ENCODE assay signal across 8 cellular contexts in genomic region chr6:13574149-13574570, GRCh38. TPM values are rescaled to one million over a fixed set of nuclear protein-coding genes. Genes with fewer than 3 reads are reported as not detected.
A peak's percentile ranks its signal among the peaks of the same experiment; 100 is the strongest.
DNase-seq lines count a peak whose midpoint lies in the region; ATAC-seq and TF ChIP-seq lines count a peak whose summit lies in the region.

No MANE protein-coding gene starts in this region.

- peak overlapping the region; percentile 84 for H3K27ac ChIP-seq in SU-DHL-6 (ENCODE audit: low read depth, low read length)
- peak overlapping the region; percentile 87 to 100 (median 98) for H3K27ac ChIP-seq in heart right ventricle
- H3K27ac ChIP-seq in upper lobe of right lung: peak overlapping the region; percentile 93

- H3F3A ChIP-seq in SU-DHL-6 (ENCODE audit: insufficient read depth): peaks cover 27% of the 10 kb centered on the region

- WGBS in heart right ventricle, 2 donors: 0 to 1% methylated on average over 41 to 46 of the region's 46 CpGs

- peak overlapping the region; percentile 77 for H3K9ac ChIP-seq in SU-DHL-6 (ENCODE audit: low read length)
- H3K9ac ChIP-seq in adipocyte (ENCODE audit: low read length): peak overlapping the region; percentile 85

- ATAC-seq in HG02678 (IDR thresholded peaks at IDR 0.05; ENCODE audit: unreplicated experiment) (peak; percentile 83), heart right ventricle (peak; percentile 95 to 97 (median 96)), upper lobe of right lung (peak; percentile 95)

- H4K20me1 ChIP-seq in SU-DHL-6 (ENCODE audit: low read depth, low read length): no peaks in the 10 kb centered on the region; the same call in 1 of the 2 replicates

- DNase-seq in NCI-H1105 (lab: John Stamatoyannopoulos, UW): peak; percentile 96
- peak; percentile 96 for DNase-seq in adipocyte (ENCODE audit: low read depth)
- DNase-seq in heart right ventricle: peak; percentile 92 to 93
- peak; percentile 96 for DNase-seq in posterior vena cava (ENCODE audit: low spot score)
- peak; percentile 97 for DNase-seq in upper lobe of right lung

- intact Hi-C loops in heart right ventricle (cut with DNase I): loop anchor here in 8 of 10 donors (2.0 to 10.0 kb wide), 5 partner anchors 87 to 239 kb away; partner anchors contain the start of gene GFOD1 (in 6 of the 8)
- intact Hi-C loops in posterior vena cava (cut with DNase I): no loop called here
- intact Hi-C loops in upper lobe of right lung (cut with DNase I): no loop called here

- H3K4me3 ChIP-seq in SU-DHL-6 (ENCODE audit: insufficient read depth, low read length, poor library complexity, severe bottlenecking) (peak overlapping the region; percentile 64), adipocyte (ENCODE audit: low read length) (peak overlapping the region; percentile 83), heart right ventricle (peak overlapping the region; percentile 53 to 90 (median 74)), upper lobe of right lung (peak overlapping the region; percentile 82)

- H3K36me3 ChIP-seq in SU-DHL-6 (ENCODE audit: low read length) (no peaks in the 10 kb centered on the region), adipocyte (ENCODE audit: control insufficient read depth, insufficient read depth, low read length, severe bottlenecking) (no peaks in the 10 kb centered on the region), heart right ventricle (peaks cover 0 to 4% (median 0%) of the 10 kb centered on the region in 9 donors), upper lobe of right lung (no peaks in the 10 kb centered on the region)

- H3K79me2 ChIP-seq in SU-DHL-6 (ENCODE audit: insufficient read depth, low read length): peaks cover 8% of the 10 kb centered on the region

- H3K27me3 ChIP-seq in SU-DHL-6 (ENCODE audit: low read length) (no peaks in the 10 kb centered on the region), adipocyte (replicated peaks; ENCODE audit: control insufficient read depth, insufficient read depth, low read length) (peaks cover 5% of the 10 kb centered on the region), heart right ventricle (no peaks in the 10 kb centered on the region), upper lobe of right lung (no peaks in the 10 kb centered on the region)

- H3K9me3 ChIP-seq in SU-DHL-6 (ENCODE audit: insufficient read depth, low read length) (no peaks in the 10 kb centered on the region), adipocyte (ENCODE audit: control insufficient read depth, low read length) (no peaks in the 10 kb centered on the region), heart right ventricle (peaks cover 0 to 5% (median 0%) of the 10 kb centered on the region in 11 donors), upper lobe of right lung (no peaks in the 10 kb centered on the region)

- H3K9me2 ChIP-seq in SU-DHL-6 (replicated peaks; ENCODE audit: insufficient read depth, low read length): no peaks in the 10 kb centered on the region

- H3K4me1 ChIP-seq in adipocyte (ENCODE audit: control insufficient read depth, insufficient read depth, low read length) (peaks cover 7% of the 10 kb centered on the region), heart right ventricle (peaks cover 4 to 32% (median 21%) of the 10 kb centered on the region in 9 donors), upper lobe of right lung (no peaks in the 10 kb centered on the region)

- H3K4me2 ChIP-seq in SU-DHL-6 (ENCODE audit: low read depth, low read length, poor library complexity, severe bottlenecking): peak overlapping the region; percentile 82

- TF ChIP-seq CTCF in GM12874 (IDR thresholded peaks at IDR 0.05; ENCODE audit: insufficient read depth, low read depth, low read length) (peak; percentile 58), SU-DHL-6 (IDR thresholded peaks at IDR 0.05; ENCODE audit: insufficient read depth, low read length, poor library complexity, severe bottlenecking) (peak; percentile 59), heart right ventricle (IDR thresholded peaks at IDR 0.05) (peak; percentile 30 to 76 (median 49)), upper lobe of right lung (IDR thresholded peaks at IDR 0.05) (peak; percentile 47)

- H2AFZ ChIP-seq in SU-DHL-6 (ENCODE audit: low read depth, low read length, severe bottlenecking): peak overlapping the region; percentile 65

RNA-seq across cellular contexts. Expression of gene SIRT5, which starts 0.2 kb away (rescaled TPM):
- 10 to 100 TPM; 32.9 to 60.1 (median 47.2) TPM for total RNA-seq in heart right ventricle
- polyA plus RNA-seq in heart right ventricle: 10 to 100 TPM; 10.8 to 23.4 TPM
- total RNA-seq in posterior vena cava: 10 to 100 TPM in 1 of 2 donors, 1 to 10 TPM in 1; 8.9 to 11.7 TPM
- 11.0 TPM for total RNA-seq in upper lobe of right lung

RNA-seq across cellular contexts. Expression of gene NOL7, which starts 41.0 kb away (rescaled TPM):
- 10 to 100 TPM; 41.5 to 55.8 (median 46.8) TPM for total RNA-seq in heart right ventricle
- 100 to 1,000 TPM in 1 of 2 donors, 10 to 100 TPM in 1; 45.3 to 112 TPM for polyA plus RNA-seq in heart right ventricle
- 10 to 100 TPM; 46.8 to 55.5 TPM for total RNA-seq in posterior vena cava
- total RNA-seq in upper lobe of right lung: 52.0 TPM

Comparison
In these comparisons a context has a peak if more than half of its experiments do, and no peak if none do; other contexts are left out.
1. Peak in every context shown above with its lines: DNase-seq, ATAC-seq, H3K4me3 ChIP-seq and H3K27ac ChIP-seq.
2. intact Hi-C loops: an anchor here in heart right ventricle (2.0 to 10.0 kb wide); none called in posterior vena cava and upper lobe of right lung.